ENCODE assay signal across 20 cellular contexts in the genomic region with DNA sequence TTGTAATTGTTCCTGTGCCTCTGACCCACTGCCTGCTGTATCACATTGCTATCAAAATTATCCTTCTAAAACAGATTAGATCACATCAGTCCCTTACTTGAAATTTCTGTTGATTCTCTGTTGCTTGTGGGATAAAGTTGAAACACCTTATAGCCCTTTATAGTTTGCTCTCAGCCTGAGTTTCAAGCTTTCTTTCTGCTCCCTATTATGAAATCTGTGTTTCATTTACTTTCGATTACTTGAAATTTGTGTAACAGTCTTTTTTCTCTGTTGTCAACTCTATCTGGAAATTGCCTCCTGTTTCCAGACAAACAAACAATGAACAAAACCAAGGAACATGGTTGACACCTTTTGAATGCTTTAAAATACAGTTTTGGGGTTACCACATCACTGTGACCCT.
"Had no signal": no experiment of that assay in that cellular context is flagged by ENCODE, and none has a peak within 500 bp of the region (broad histone marks: within the 10 kb centered on the region; RNA-seq: fewer than 3 reads in every experiment).

No MANE protein-coding gene starts in this region.

- H3K4me3 ChIP-seq: coronary artery, dorsolateral prefrontal cortex, esophagus muscularis mucosa, gastrocnemius medialis, heart right ventricle, left ventricle myocardium inferior, lower lobe of right lung, mucosa of descending colon had no signal

- ATAC-seq: gastrocnemius medialis, heart right ventricle, left cardiac atrium, lower lobe of right lung, mucosa of descending colon had no signal

- FAIRE-seq: endothelial cell of umbilical vein, keratinocyte had no signal

- H3K4me3 Mint-ChIP-seq: naive B cell had no signal

- H3K27me3 Mint-ChIP-seq: naive B cell had no signal

- H3K27me3 ChIP-seq: dorsolateral prefrontal cortex, esophagus muscularis mucosa, gastrocnemius medialis, heart right ventricle had no signal

- H3K27ac ChIP-seq: coronary artery, dorsolateral prefrontal cortex, esophagus muscularis mucosa, gastrocnemius medialis, heart right ventricle, left ventricle myocardium inferior, lower lobe of right lung had no signal

- H3K9me3 ChIP-seq: esophagus muscularis mucosa, gastrocnemius medialis, heart right ventricle, left ventricle myocardium inferior, lower lobe of right lung, mucosa of descending colon had no signal

- DNase-seq: dermis blood vessel endothelial cell; dorsolateral prefrontal cortex; effector CD4-positive, alpha-beta T cell; effector memory CD4-positive, alpha-beta T cell; foreskin melanocyte; gastrocnemius medialis; glutamatergic neuron; head of caudate nucleus; heart right ventricle; hippocampal formation; left cardiac atrium; left ventricle myocardium inferior; lower lobe of right lung; mesenchymal stem cell; mucosa of descending colon; naive B cell had no signal

- H3K4me1 ChIP-seq: esophagus muscularis mucosa, gastrocnemius medialis, heart right ventricle, left ventricle myocardium inferior, lower lobe of right lung had no signal
